ENCODE assay signal across 27 cellular contexts in genomic region chr2:105320651-105321215, GRCh38. TPM values are rescaled to one million over a fixed set of nuclear protein-coding genes. Genes with fewer than 3 reads are reported as not detected.
DNase-seq lines count a peak whose midpoint lies in the region; TF ChIP-seq lines count a peak whose summit lies in the region.
"Had no signal": no experiment of that assay in that cellular context is flagged by ENCODE, and none has a peak within 500 bp of the region (broad histone marks: within the 10 kb centered on the region; RNA-seq: fewer than 3 reads in every experiment).

No MANE protein-coding gene starts in this region.

- no peak overlapping the region for H3K27ac Mint-ChIP-seq in endodermal cell
- H3K27ac Mint-ChIP-seq: activated CD8-positive, alpha-beta T cell treated with anti-CD3 and anti-CD28 coated beads for 36 hours had no signal

- no peaks in the 10 kb centered on the region for H3K27me3 ChIP-seq in skeletal muscle tissue (ENCODE audit: control insufficient read depth in 3 of 3, insufficient read depth in 3 of 3, low read length in 3 of 3)
- no peaks in the 10 kb centered on the region for H3K27me3 ChIP-seq in endodermal cell (ENCODE audit: control insufficient read depth, insufficient read depth, low read length, poor library complexity, severe bottlenecking)
- H3K27me3 ChIP-seq: BLaER1 treated with 17β-estradiol and CSF1 and Interleukin-3, amounts not matched to agents 10 nM and 100 nM; dorsolateral prefrontal cortex; uterus had no signal

- no peak overlapping the region for H3K4me3 Mint-ChIP-seq in endodermal cell
- H3K4me3 Mint-ChIP-seq: activated CD8-positive, alpha-beta T cell treated with anti-CD3 and anti-CD28 coated beads for 36 hours had no signal

- H3K27me3 Mint-ChIP-seq in endodermal cell (ENCODE audit: insufficient read depth): no peaks in the 10 kb centered on the region
- H3K27me3 Mint-ChIP-seq: activated CD8-positive, alpha-beta T cell treated with anti-CD3 and anti-CD28 coated beads for 36 hours had no signal

- TF ChIP-seq CTCF in fibroblast of villous mesenchyme (IDR thresholded peaks at IDR 0.05; ENCODE audit: insufficient read depth, low read depth, low read length): no peak
- no peak for TF ChIP-seq CTCF in endodermal cell (conservative IDR thresholded peaks at IDR 0.05)

- H3K4me3 ChIP-seq in fibroblast of villous mesenchyme (ENCODE audit: low read depth, low read length): no peak overlapping the region
- H3K4me3 ChIP-seq in skeletal muscle tissue (ENCODE audit: low read length in 3 of 3): no peak overlapping the region
- H3K4me3 ChIP-seq in endodermal cell (ENCODE audit: low read length): no peak overlapping the region
- H3K4me3 ChIP-seq: BLaER1 treated with 17β-estradiol and CSF1 and Interleukin-3, amounts not matched to agents 10 nM and 100 nM; dorsolateral prefrontal cortex; lung; uterus had no signal

- peak; percentile 33 for DNase-seq in NCI-H2107 treated with DMSO at 0.1 percent for 48 hours (lab: John Stamatoyannopoulos, UW; ENCODE audit: unreplicated experiment)
- no peak for DNase-seq in NCI-H2107 (lab: John Stamatoyannopoulos, UW)
- DNase-seq in NCI-H2227 (lab: John Stamatoyannopoulos, UW; ENCODE audit: unreplicated experiment): peak; percentile 76
- DNase-seq in fibroblast of villous mesenchyme (ENCODE audit: low read depth): peak; percentile 77
- no peak for DNase-seq in NCI-H345 (lab: John Stamatoyannopoulos, UW)
- DNase-seq in T-helper 2 cell: no peak
- DNase-seq in endodermal cell: no peak
- DNase-seq: activated CD4-positive, CD25-positive, alpha-beta regulatory T cell; activated CD8-positive, alpha-beta T cell treated with anti-CD3 and anti-CD28 coated beads for 36 hours; activated naive CD4-positive, alpha-beta T cell treated with Interleukin-2 at 50 U/mL for 16 hours; activated T-cell treated with anti-CD3 and anti-CD28 coated beads, Interleukin-2, amount 50 U/mL, for 1 hour; amniotic stem cell; caudate nucleus; dorsolateral prefrontal cortex; foreskin fibroblast; hippocampal formation; NCI-H1105; NCI-H2081; NCI-H748 treated with DMSO at 0.1 percent for 48 hours; occipital lobe; right cardiac atrium; substantia nigra; uterus had no signal

- H3K4me1 Mint-ChIP-seq in endodermal cell: peaks cover 25% of the 10 kb centered on the region

- peak overlapping the region; percentile 28 for H3K27ac ChIP-seq in skeletal muscle tissue (ENCODE audit: low read depth, low read length)
- H3K27ac ChIP-seq in endodermal cell (ENCODE audit: low read depth, low read length): no peak overlapping the region
- H3K27ac ChIP-seq: BLaER1 treated with 17β-estradiol and CSF1 and Interleukin-3, amounts not matched to agents 10 nM and 100 nM; KMS-11; uterus had no signal

- no peaks in the 10 kb centered on the region for H3K9me3 ChIP-seq in skeletal muscle tissue (ENCODE audit: control insufficient read depth in 3 of 3, low read length in 3 of 3)
- no peaks in the 10 kb centered on the region for H3K9me3 ChIP-seq in endodermal cell (ENCODE audit: control insufficient read depth, low read length)
- H3K9me3 ChIP-seq: BLaER1 treated with 17β-estradiol and CSF1 and Interleukin-3, amounts not matched to agents 10 nM and 100 nM; uterus had no signal

- H3K4me1 ChIP-seq in skeletal muscle tissue (ENCODE audit: control insufficient read depth in 3 of 3, insufficient read depth in 3 of 3, low read length in 3 of 3) (peaks cover 6 to 28% (median 7%) of the 10 kb centered on the region in 3 donors), endodermal cell (ENCODE audit: control insufficient read depth, insufficient read depth, low read length) (no peaks in the 10 kb centered on the region)
- H3K4me1 ChIP-seq: uterus had no signal

- H3K36me3 ChIP-seq in skeletal muscle tissue (ENCODE audit: control insufficient read depth in 3 of 3, insufficient read depth in 3 of 3, low read length in 3 of 3): peaks cover 0 to 5% (median 4%) of the 10 kb centered on the region in 3 donors
- H3K36me3 ChIP-seq in endodermal cell (ENCODE audit: control insufficient read depth, insufficient read depth, low read length): no peaks in the 10 kb centered on the region
- H3K36me3 ChIP-seq: uterus had no signal

- H3K9me3 Mint-ChIP-seq in endodermal cell: no peaks in the 10 kb centered on the region
- H3K9me3 Mint-ChIP-seq: activated CD8-positive, alpha-beta T cell treated with anti-CD3 and anti-CD28 coated beads for 36 hours had no signal

- peak overlapping the region in 2 of 3 donors; percentile 15 to 40 for H3K9ac ChIP-seq in skeletal muscle tissue (ENCODE audit: low read depth in 1 of 3, low read length in 3 of 3)
- no peak overlapping the region for H3K9ac ChIP-seq in endodermal cell (ENCODE audit: extremely low read depth, low read length, poor library complexity, severe bottlenecking)
- H3K9ac ChIP-seq: BLaER1 treated with 17β-estradiol and CSF1 and Interleukin-3, amounts not matched to agents 10 nM and 100 nM; KMS-11 had no signal

- no peaks in the 10 kb centered on the region for H3K36me3 Mint-ChIP-seq in endodermal cell (ENCODE audit: low read depth)

- WGBS in endodermal cell (ENCODE audit: insufficient coverage in 1 of 2, insufficient read length in 1 of 2), 2 experiments: 81 to 88% methylated on average over 5 to 7 of the region's 7 CpGs

RNA-seq across cellular contexts. Expression of gene TGFBRAP1, which starts 8.8 kb away (rescaled TPM):
- total RNA-seq in fibroblast of villous mesenchyme (29.4 and 33.2 TPM in 2 replicates), skeletal muscle tissue (7.3 TPM), endodermal cell (10 to 100 TPM; 15.5 to 17.4 TPM)
- 14.6 TPM for polyA plus RNA-seq in endodermal cell (2013, experiment 1 of 2)
- 12.4 TPM for polyA plus RNA-seq in endodermal cell (2013, experiment 2 of 2)

RNA-seq across cellular contexts. Expression of gene C2orf49, which starts 16.6 kb away (rescaled TPM):
- total RNA-seq in fibroblast of villous mesenchyme: 12.9 and 23.7 TPM in 2 replicates
- total RNA-seq in skeletal muscle tissue: 13.0 TPM
- total RNA-seq in endodermal cell: 10 to 100 TPM; 18.1 to 22.2 TPM
- polyA plus RNA-seq in endodermal cell (2013, experiment 1 of 2): 20.8 TPM
- polyA plus RNA-seq in endodermal cell (2013, experiment 2 of 2): 22.3 TPM

Comparison
In these comparisons a context has a peak if more than half of its experiments do, and no peak if none do; other contexts are left out.
1. DNase-seq: peak in NCI-H2107 treated with DMSO at 0.1 percent for 48 hours (single experiment), NCI-H2227 (single experiment) and fibroblast of villous mesenchyme (single experiment); none in NCI-H2107 (single experiment), NCI-H345 (single experiment), T-helper 2 cell (0 of 5) and endodermal cell (single experiment).